ENCODE assay signal across 11 cellular contexts in genomic region chr1:148362930-148363810, GRCh38.
DNase-seq lines count a peak whose midpoint lies in the region; ATAC-seq and TF ChIP-seq lines count a peak whose summit lies in the region.
"Had no signal": no experiment of that assay in that cellular context is flagged by ENCODE, and none has a peak within 500 bp of the region (broad histone marks: within the 10 kb centered on the region; RNA-seq: fewer than 3 reads in every experiment).

No MANE protein-coding gene starts in this region.

- no peaks in the 10 kb centered on the region for H3K36me3 ChIP-seq in gastrocnemius medialis
- no peaks in the 10 kb centered on the region for H3K36me3 ChIP-seq in ovary
- H3K36me3 ChIP-seq: spleen had no signal

- H3K27ac ChIP-seq in foreskin keratinocyte: peak overlapping the region; percentile 69
- H3K27ac ChIP-seq in gastrocnemius medialis: no peak overlapping the region
- H3K27ac ChIP-seq in ovary: no peak overlapping the region
- H3K27ac ChIP-seq: spleen had no signal

- WGBS in ovary, 3 donors: 65 to 76% (median 71%) methylated on average over 14 of the region's 14 CpGs

- no peaks in the 10 kb centered on the region for H3K9me3 ChIP-seq in gastrocnemius medialis
- no peaks in the 10 kb centered on the region for H3K9me3 ChIP-seq in ovary
- H3K9me3 ChIP-seq: spleen had no signal

- in situ Hi-C loops in gastrocnemius medialis (cut with MboI; ENCODE audit: low sequenced_read_pairs in 4 of 4): no loop called here

- H3K4me3 ChIP-seq in gastrocnemius medialis: no peak overlapping the region
- H3K4me3 ChIP-seq in ovary: no peak overlapping the region

- H3K36me3 Mint-ChIP-seq in activated T-cell treated with anti-CD3 and anti-CD28 coated beads, Interleukin-2, amount 50 U/mL, for 4 hours (ENCODE audit: insufficient read depth): no peaks in the 10 kb centered on the region
- no peaks in the 10 kb centered on the region for H3K36me3 Mint-ChIP-seq in activated T-helper 17 cell treated with anti-CD3 and anti-CD28 coated beads, Interleukin-2, amount 50 U/mL, for 72 hours (ENCODE audit: low read depth)

- TF ChIP-seq CTCF in foreskin keratinocyte (conservative IDR thresholded peaks at IDR 0.05): no peak
- no peak for TF ChIP-seq CTCF in gastrocnemius medialis (IDR thresholded peaks at IDR 0.05 in 4 of 5, conservative IDR thresholded peaks at IDR 0.05 in 1 of 5)
- TF ChIP-seq CTCF in ovary (IDR thresholded peaks at IDR 0.05): no peak

- DNase-seq in activated T-cell treated with anti-CD3 and anti-CD28 coated beads, Interleukin-2, amount 50 U/mL, for 4 hours: no peak
- DNase-seq in activated T-cell treated with anti-CD3 and anti-CD28 coated beads for 4 hours (no peak), foreskin keratinocyte (no peak), midbrain (lab: John Stamatoyannopoulos, UW) (no peak), gastrocnemius medialis (no peak), ovary (no peak)
- no peak for DNase-seq in stimulated activated naive CD8-positive, alpha-beta T cell treated with anti-CD3 and anti-CD28 coated beads, Interleukin-15, Interleukin-2, amounts not matched to agents 100 U/mL and 50 U/mL, for 24 hours
- DNase-seq: dermis blood vessel endothelial cell, NCI-H1105, spleen had no signal

- no peak for ATAC-seq in activated T-cell treated with anti-CD3 and anti-CD28 coated beads, Interleukin-2, amount 50 U/mL, for 4 hours
- ATAC-seq in activated T-helper 17 cell treated with anti-CD3 and anti-CD28 coated beads, Interleukin-2, amount 50 U/mL, for 72 hours (replicated peaks): peak; percentile 71
- no peak for ATAC-seq in foreskin keratinocyte
- ATAC-seq in stimulated activated naive CD8-positive, alpha-beta T cell treated with anti-CD3 and anti-CD28 coated beads, Interleukin-15, Interleukin-2, amounts not matched to agents 100 U/mL and 50 U/mL, for 24 hours: peak; percentile 64
- ATAC-seq in gastrocnemius medialis: no peak

- no peaks in the 10 kb centered on the region for H3K27me3 ChIP-seq in foreskin keratinocyte
- peaks cover 22 to 25% (median 22%) of the 10 kb centered on the region in 3 donors for H3K27me3 ChIP-seq in gastrocnemius medialis
- H3K27me3 ChIP-seq in ovary: no peaks in the 10 kb centered on the region

- H3K4me1 ChIP-seq in foreskin keratinocyte: peaks cover 7% of the 10 kb centered on the region
- no peaks in the 10 kb centered on the region for H3K4me1 ChIP-seq in gastrocnemius medialis
- no peaks in the 10 kb centered on the region for H3K4me1 ChIP-seq in ovary (ENCODE audit: insufficient read depth)

- H3K4me3 Mint-ChIP-seq in activated T-cell treated with anti-CD3 and anti-CD28 coated beads, Interleukin-2, amount 50 U/mL, for 4 hours: peak overlapping the region; percentile 76
- peak overlapping the region; percentile 83 for H3K4me3 Mint-ChIP-seq in activated T-helper 17 cell treated with anti-CD3 and anti-CD28 coated beads, Interleukin-2, amount 50 U/mL, for 72 hours

- TF ChIP-seq EP300 in ovary (IDR thresholded peaks at IDR 0.05): no peak

- peak overlapping the region; percentile 55 for H3K27ac Mint-ChIP-seq in activated T-helper 17 cell treated with anti-CD3 and anti-CD28 coated beads, Interleukin-2, amount 50 U/mL, for 72 hours

- no peaks in the 10 kb centered on the region for H3K9me3 Mint-ChIP-seq in activated T-cell treated with anti-CD3 and anti-CD28 coated beads, Interleukin-2, amount 50 U/mL, for 4 hours
- H3K9me3 Mint-ChIP-seq in activated T-helper 17 cell treated with anti-CD3 and anti-CD28 coated beads, Interleukin-2, amount 50 U/mL, for 72 hours: no peaks in the 10 kb centered on the region

- peaks cover 6% of the 10 kb centered on the region for H3K27me3 Mint-ChIP-seq in activated T-cell treated with anti-CD3 and anti-CD28 coated beads, Interleukin-2, amount 50 U/mL, for 4 hours (ENCODE audit: low read depth)
- H3K27me3 Mint-ChIP-seq in activated T-helper 17 cell treated with anti-CD3 and anti-CD28 coated beads, Interleukin-2, amount 50 U/mL, for 72 hours: peaks cover 3% of the 10 kb centered on the region

- TF ChIP-seq POLR2A in gastrocnemius medialis (IDR thresholded peaks at IDR 0.05) (no peak), ovary (IDR thresholded peaks at IDR 0.05) (no peak)

- peaks cover 44% of the 10 kb centered on the region for H3K4me1 Mint-ChIP-seq in activated T-cell treated with anti-CD3 and anti-CD28 coated beads, Interleukin-2, amount 50 U/mL, for 4 hours (ENCODE audit: low read depth)
- H3K4me1 Mint-ChIP-seq in activated T-helper 17 cell treated with anti-CD3 and anti-CD28 coated beads, Interleukin-2, amount 50 U/mL, for 72 hours: peaks cover 41% of the 10 kb centered on the region

- intact Hi-C loops in gastrocnemius medialis (cut with DNase I; ENCODE audit: low total_unique reads) (no loop called here), ovary (cut with DNase I) (no loop called here)

Comparison
In these comparisons a context has a peak if more than half of its experiments do, and no peak if none do; other contexts are left out.
1. ATAC-seq: peak in activated T-helper 17 cell treated with anti-CD3 and anti-CD28 coated beads, Interleukin-2, amount 50 U/mL, for 72 hours (single experiment) and stimulated activated naive CD8-positive, alpha-beta T cell treated with anti-CD3 and anti-CD28 coated beads, Interleukin-15, Interleukin-2, amounts not matched to agents 100 U/mL and 50 U/mL, for 24 hours (single experiment); none in activated T-cell treated with anti-CD3 and anti-CD28 coated beads, Interleukin-2, amount 50 U/mL, for 4 hours (0 of 2), foreskin keratinocyte (single experiment) and gastrocnemius medialis (0 of 2).